11 cellular contexts compared by ENCODE assay signal in the genomic region with DNA sequence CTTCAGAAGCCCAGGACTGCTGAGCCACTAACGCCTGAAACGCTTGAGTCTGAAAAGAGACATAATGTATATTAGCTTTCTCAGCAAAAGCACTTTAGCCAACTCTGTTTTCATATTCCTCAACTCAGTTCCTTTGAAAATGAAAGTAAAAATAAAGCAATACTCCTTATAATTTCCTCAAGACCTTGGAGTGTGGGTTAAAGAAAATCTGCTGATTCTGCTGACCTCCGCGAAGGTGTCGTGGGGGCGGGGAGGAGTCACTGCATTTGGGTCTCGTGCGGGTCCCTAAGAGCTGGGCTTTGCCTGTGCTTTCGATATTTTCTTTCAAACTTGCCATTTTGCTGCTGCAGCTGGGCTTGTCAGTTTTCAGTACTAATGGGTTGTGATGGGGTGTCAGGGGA.
DNase-seq lines count a peak whose midpoint lies in the region; ATAC-seq, FAIRE-seq and TF ChIP-seq lines count a peak whose summit lies in the region.
"Had no signal": no experiment of that assay in that cellular context is flagged by ENCODE, and none has a peak within 500 bp of the region (broad histone marks: within the 10 kb centered on the region; RNA-seq: fewer than 3 reads in every experiment).

No MANE protein-coding gene starts in this region.

- peak overlapping the region in 8 of 10 donors; percentile 4 to 69 (median 38) for H3K4me3 Mint-ChIP-seq in naive thymus-derived CD8-positive, alpha-beta T cell

- TF ChIP-seq EP300 in K562 (IDR thresholded peaks at IDR 0.05; ENCODE audit: low read length) = no peak

- H3K4me3 ChIP-seq in heart right ventricle = peak overlapping the region in 7 of 10 donors; percentile 26 to 44 (median 37)
- no peak overlapping the region for H3K4me3 ChIP-seq in K562
- H3K4me3 ChIP-seq in urinary bladder (ENCODE audit: low read depth, low read length) = peak overlapping the region; percentile 15
- H3K4me3 ChIP-seq: lung had no signal

- POLR2A ChIA-PET in K562 (lab: Yijun Ruan, JAX) = no interaction called here
- POLR2A ChIA-PET in naive thymus-derived CD8-positive, alpha-beta T cell (lab: Charles Lee) = no interaction called here

- H3K36me3 ChIP-seq in heart right ventricle = no peaks in the 10 kb centered on the region
- H3K36me3 ChIP-seq in K562 (ENCODE audit: control insufficient read depth, insufficient read depth, low read length) = no peaks in the 10 kb centered on the region
- no peaks in the 10 kb centered on the region for H3K36me3 ChIP-seq in urinary bladder (ENCODE audit: insufficient read depth)
- H3K36me3 ChIP-seq: uterus had no signal

- H3K79me2 ChIP-seq in K562 (ENCODE audit: control insufficient read depth, insufficient read depth, low read length) = no peaks in the 10 kb centered on the region

- H3K4me2 ChIP-seq in K562 (ENCODE audit: insufficient read depth, low read length) = no peak overlapping the region; the same call in 1 of the 2 replicates

- no peak for FAIRE-seq in K562 (lab: Jason Lieb, UNC)

- TF ChIP-seq RAD21 in K562 (CRISPR knock-in tag; conservative IDR thresholded peaks at IDR 0.05 in 1 of 2, IDR thresholded peaks at IDR 0.05 in 1 of 2) = no peak

- no peaks in the 10 kb centered on the region for H3K9me3 Mint-ChIP-seq in naive thymus-derived CD8-positive, alpha-beta T cell

- H3K27me3 Mint-ChIP-seq in naive thymus-derived CD8-positive, alpha-beta T cell = peaks cover 0 to 7% (median 0%) of the 10 kb centered on the region in 5 donors

- CTCF ChIA-PET in K562 (lab: Yijun Ruan, JAX; ENCODE audit: low intra/inter-chr PET ratio) = no interaction called here

- H3K27ac Mint-ChIP-seq in naive thymus-derived CD8-positive, alpha-beta T cell = peak overlapping the region in 4 of 10 donors; percentile 8 to 75 (median 38)

- H3K9me3 ChIP-seq in heart right ventricle = no peaks in the 10 kb centered on the region
- H3K9me3 ChIP-seq in K562 (replicated peaks; ENCODE audit: control insufficient read depth, insufficient read depth, low read depth, low read length) = no peaks in the 10 kb centered on the region
- H3K9me3 ChIP-seq: uterus had no signal

- H3K4me1 ChIP-seq in heart right ventricle (peaks cover 0 to 13% (median 4%) of the 10 kb centered on the region in 9 donors), K562 (replicated peaks in 1 of 2; ENCODE audit: control insufficient read depth in 2 of 2, insufficient read depth in 2 of 2, low read length in 2 of 2) (peaks cover 0 to 5% of the 10 kb centered on the region in 2 experiments; a peak in 1 of 5 replicates), urinary bladder (ENCODE audit: insufficient read depth) (no peaks in the 10 kb centered on the region)
- H3K4me1 ChIP-seq: uterus had no signal

- H3K27ac ChIP-seq in heart right ventricle (peak overlapping the region in 2 of 10 donors; percentile 12 to 45), K562 (ENCODE audit: extremely low read depth, low read depth, low read length) (no peak overlapping the region), urinary bladder (ENCODE audit: low read depth) (no peak overlapping the region)

- H3K27me3 ChIP-seq in heart right ventricle (no peaks in the 10 kb centered on the region), K562 (ENCODE audit: control insufficient read depth in 2 of 2, insufficient read depth in 2 of 2, low read length in 2 of 2) (peaks cover 25 to 33% of the 10 kb centered on the region in 2 experiments)
- H3K27me3 ChIP-seq: uterus had no signal

- no peak overlapping the region for H3K9ac ChIP-seq in K562 (ENCODE audit: insufficient read depth in 1 of 2, low read depth in 2 of 2, low read length in 2 of 2)

- H3K9me1 ChIP-seq in K562 (ENCODE audit: control insufficient read depth, insufficient read depth, low read length) = no peaks in the 10 kb centered on the region

- 38 to 66% methylated on average over 9 of the region's 9 CpGs for WGBS in heart right ventricle, 2 donors
- 26% methylated on average over 9 of the region's 9 CpGs for WGBS in K562 (ENCODE audit: insufficient coverage, low coverage, missing lambda C conversion rate)
- WGBS in urinary bladder = 65% methylated on average over 9 of the region's 9 CpGs

- DNase-seq in heart right ventricle (no peak), left cardiac atrium (no peak), K562 (ENCODE audit: extremely low read depth in 1 of 4, low spot score in 3 of 4) (no peak), middle frontal gyrus (ENCODE audit: extremely low spot score, low spot score) (no peak), SW480 (ENCODE audit: low spot score) (no peak)
- no peak for DNase-seq in naive thymus-derived CD8-positive, alpha-beta T cell
- DNase-seq: stimulated activated CD4-positive, alpha-beta T cell treated with anti-CD3 and anti-CD28 coated beads, Interleukin-2, amount 100 ng/mL, for 24 hours; uterus had no signal

- peaks cover 10 to 44% (median 26%) of the 10 kb centered on the region in 4 donors for H3K4me1 Mint-ChIP-seq in naive thymus-derived CD8-positive, alpha-beta T cell

- in situ Hi-C loops in K562 (cut with MboI) = no loop called here

- ATAC-seq in heart right ventricle (peak in 1 of 8 donors; percentile 9), left cardiac atrium (no peak), K562 (no peak), HG03469 (IDR thresholded peaks at IDR 0.05; ENCODE audit: unreplicated experiment) (no peak)
- no peak for ATAC-seq in naive thymus-derived CD8-positive, alpha-beta T cell

- intact Hi-C loops in heart right ventricle (cut with DNase I) = no loop called here
- intact Hi-C loops in left cardiac atrium (cut with DNase I) = no loop called here
- intact Hi-C loops in K562 (cut with micrococcal nuclease) = no loop called here

- H3K36me3 Mint-ChIP-seq in naive thymus-derived CD8-positive, alpha-beta T cell = no peaks in the 10 kb centered on the region

- H4K20me1 ChIP-seq in K562 (replicated peaks; ENCODE audit: control insufficient read depth, insufficient read depth, low read length) = no peaks in the 10 kb centered on the region

- TF ChIP-seq CTCF in heart right ventricle (IDR thresholded peaks at IDR 0.05) (no peak), K562 (IDR thresholded peaks at IDR 0.05 in 2 of 3, conservative IDR thresholded peaks at IDR 0.05 in 1 of 3; ENCODE audit: insufficient read depth in 2 of 3, low read depth in 1 of 3, low read length in 3 of 3) (no peak)

- TF ChIP-seq POLR2A in K562 (conservative IDR thresholded peaks at IDR 0.05) = no peak

- peak overlapping the region; percentile 40; the same call in 1 of the 2 replicates for H2AFZ ChIP-seq in K562 (ENCODE audit: low read depth, low read length)

- no TSS peak for BruUV-seq in K562 (replicated peaks; lab: Mats Ljungman, UMichigan)

TF ChIP-seq in K562, 482 proteins besides CTCF, POLR2A, EP300 and RAD21:
- TF ChIP-seq BHLHE40 (IDR thresholded peaks at IDR 0.05; ENCODE audit: low read length) = peak; percentile 44; the same call in 1 of the 2 replicates
- no peak for TF ChIP-seq MXI1 (IDR thresholded peaks at IDR 0.05; ENCODE audit: low read depth, low read length)
- peak; percentile 32; the same call in 1 of the 2 replicates for TF ChIP-seq C11orf30 (IDR thresholded peaks at IDR 0.05; ENCODE audit: low read depth)
- TF ChIP-seq ZNF316 (IDR thresholded peaks at IDR 0.05) = 0 out of 2 replicates have a peak, but pooled peaks have one; percentile 27
